15 cellular contexts compared by ENCODE assay signal in the genomic region with DNA sequence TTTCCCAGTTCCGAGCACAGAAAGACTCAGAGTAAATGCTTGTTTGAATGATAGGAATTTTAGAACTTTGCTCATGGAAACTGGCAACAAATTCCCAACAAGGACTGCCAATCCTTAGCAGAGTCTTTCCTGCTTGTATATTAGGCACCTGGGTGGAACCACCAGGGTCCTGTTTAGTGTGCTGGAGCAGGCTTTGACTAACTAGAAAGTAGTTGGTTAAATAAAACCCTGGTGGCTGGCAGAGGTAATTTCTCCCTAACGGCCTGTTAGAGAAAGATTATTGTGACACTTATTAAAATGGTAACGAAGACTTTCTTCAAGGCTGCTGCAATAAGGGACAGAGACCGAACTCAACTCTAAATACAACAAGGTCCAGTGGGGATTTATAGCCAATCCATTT.
A peak's percentile ranks its signal among the peaks of the same experiment; 100 is the strongest.
DNase-seq lines count a peak whose midpoint lies in the region; ATAC-seq and TF ChIP-seq lines count a peak whose summit lies in the region.
"Had no signal": no experiment of that assay in that cellular context is flagged by ENCODE, and none has a peak within 500 bp of the region (broad histone marks: within the 10 kb centered on the region; RNA-seq: fewer than 3 reads in every experiment).

No MANE protein-coding gene starts in this region.

- POLR2A ChIA-PET in A673 (lab: Charles Lee; ENCODE audit: low non-redundant PET) = no interaction called here

- no peak overlapping the region for H3K4me2 ChIP-seq in mesendoderm (ENCODE audit: low read length)
- H3K4me2 ChIP-seq: KMS-11 had no signal

- H3K23ac ChIP-seq in mesendoderm (ENCODE audit: low read length) = no peak overlapping the region

- no peak overlapping the region for H3K4ac ChIP-seq in mesendoderm (ENCODE audit: low read depth, low read length)

- TF ChIP-seq CTCF in A673 (conservative IDR thresholded peaks at IDR 0.05; ENCODE audit: low read depth, low read length) = peak; percentile 32; the same call in 1 of the 2 replicates
- peak; percentile 11 for TF ChIP-seq CTCF in GM12864 (IDR thresholded peaks at IDR 0.05; ENCODE audit: low read depth, low read length, missing control alignments)
- no peak for TF ChIP-seq CTCF in GM13976 (IDR thresholded peaks at IDR 0.05; ENCODE audit: borderline replicate concordance, control extremely low read depth, extremely low read depth, insufficient read depth, missing control alignments)

- H3K9me3 ChIP-seq in A673 (ENCODE audit: low read depth, low read length, poor library complexity, severe bottlenecking) = no peaks in the 10 kb centered on the region
- H3K9me3 ChIP-seq: MG63, SJCRH30 had no signal

- in situ Hi-C loops in SK-MEL-5 (cut with HindIII; ENCODE audit: low pct_unique_long_range_greater_than_20kb, low sequenced_read_pairs) = no loop called here
- in situ Hi-C loops in GM13976 (cut with MboI; ENCODE audit: low sequenced_read_pairs, unreplicated experiment) = no loop called here

- H4K8ac ChIP-seq in mesendoderm (ENCODE audit: low read depth, low read length) = no peak overlapping the region

- no peak overlapping the region for H2BK120ac ChIP-seq in mesendoderm (ENCODE audit: low read depth, low read length)

- no TSS peak for BruUV-seq in A673 (replicated peaks; lab: Mats Ljungman, UMichigan)

- DNase-seq in A673 (ENCODE audit: low spot score) = peak; percentile 21
- DNase-seq in GM12864 (ENCODE audit: low read depth) = no peak
- peak; percentile 13 for DNase-seq in SK-MEL-5 (ENCODE audit: low read depth, low spot score)
- DNase-seq in mesendoderm = peak; percentile 24
- no peak for DNase-seq in GM13976 (ENCODE audit: low spot score)
- DNase-seq in caudate nucleus (lab: John Stamatoyannopoulos, UW) = no peak
- DNase-seq: MG63, NCI-H1092 treated with DMSO at 0.1 percent for 48 hours, NCI-H1694, PC-3, SJCRH30 had no signal

- H3K4me1 ChIP-seq in A673 (ENCODE audit: insufficient read depth, low read length, poor library complexity, severe bottlenecking) (peaks cover 42% of the 10 kb centered on the region), mesendoderm (ENCODE audit: control insufficient read depth, low read depth, low read length) (peaks cover 2% of the 10 kb centered on the region)
- H3K4me1 ChIP-seq: SJCRH30 had no signal

- no peak overlapping the region for H3K18ac ChIP-seq in mesendoderm (ENCODE audit: low read length)

- H3K9ac ChIP-seq in mesendoderm (ENCODE audit: low read length) = no peak overlapping the region
- H3K9ac ChIP-seq: KMS-11 had no signal

- no peak overlapping the region for H2BK15ac ChIP-seq in mesendoderm (replicated peaks; ENCODE audit: low read depth)

- H3K27ac ChIP-seq in A673 (ENCODE audit: low read depth, low read length, poor library complexity, severe bottlenecking) (no peak overlapping the region), mesendoderm (ENCODE audit: low read depth, low read length) (no peak overlapping the region), caudate nucleus (ENCODE audit: low read depth, low read length) (no peak overlapping the region)
- H3K27ac ChIP-seq: KMS-11, SJCRH30 had no signal

- no peak overlapping the region for H4K5ac ChIP-seq in mesendoderm (ENCODE audit: low read length)

- CTCF ChIA-PET in A673 (lab: Charles Lee) = no interaction called here

- no peaks in the 10 kb centered on the region for H3K79me1 ChIP-seq in mesendoderm (ENCODE audit: low read length)

- no CpG with 5 or more reads among the region's 4 CpGs for WGBS in mesendoderm (ENCODE audit: extremely low coverage, insufficient coverage, low lambda C conversion rate)

- no peaks in the 10 kb centered on the region for H3K27me3 ChIP-seq in A673 (replicated peaks; ENCODE audit: insufficient read depth, low read depth, low read length, poor library complexity)
- no peaks in the 10 kb centered on the region for H3K27me3 ChIP-seq in mesendoderm (ENCODE audit: insufficient read depth, low read length, poor library complexity)
- H3K27me3 ChIP-seq: MG63, SJCRH30 had no signal

- no peak for ATAC-seq in activated CD4-positive, CD25-positive, alpha-beta regulatory T cell treated with anti-CD3 and anti-CD28 coated beads, Interleukin-2, amount 50 U/mL, for 24 hours
- no peak for ATAC-seq in HG02571 (IDR thresholded peaks at IDR 0.05; ENCODE audit: unreplicated experiment)
- ATAC-seq: HCT116, PC-3 had no signal

- intact Hi-C loops in A673 (cut with micrococcal nuclease; ENCODE audit: unreplicated experiment) = no loop called here

- no peak overlapping the region for H3K56ac ChIP-seq in mesendoderm (ENCODE audit: low read length)

- H2AK5ac ChIP-seq in mesendoderm (ENCODE audit: low read length) = no peak overlapping the region

- H3K79me2 ChIP-seq in mesendoderm (ENCODE audit: control insufficient read depth, insufficient read depth, low read length) = no peaks in the 10 kb centered on the region

- no peak overlapping the region for H2BK5ac ChIP-seq in mesendoderm (ENCODE audit: low read length)

- H3K4me3 ChIP-seq in A673 (ENCODE audit: low read depth, low read length, poor library complexity, severe bottlenecking) (no peak overlapping the region), GM12864 (ENCODE audit: low read depth, low read length) (no peak overlapping the region), mesendoderm (ENCODE audit: low read length) (no peak overlapping the region)
- H3K4me3 ChIP-seq: MG63, SJCRH30 had no signal

- H3K36me3 ChIP-seq in A673 (ENCODE audit: insufficient read depth, low read length, poor library complexity, severe bottlenecking) = no peaks in the 10 kb centered on the region
- H3K36me3 ChIP-seq in mesendoderm (ENCODE audit: control insufficient read depth, insufficient read depth, low read length) = no peaks in the 10 kb centered on the region
- H3K36me3 ChIP-seq: MG63, SJCRH30 had no signal

Comparison
In these comparisons a context has a peak if more than half of its experiments do, and no peak if none do; other contexts are left out.
1. DNase-seq: peak in A673 (single experiment), SK-MEL-5 (single experiment) and mesendoderm (single experiment); none in GM12864 (single experiment), GM13976 (single experiment) and caudate nucleus (0 of 61).